15 cellular contexts compared by ENCODE assay signal in the genomic region with DNA sequence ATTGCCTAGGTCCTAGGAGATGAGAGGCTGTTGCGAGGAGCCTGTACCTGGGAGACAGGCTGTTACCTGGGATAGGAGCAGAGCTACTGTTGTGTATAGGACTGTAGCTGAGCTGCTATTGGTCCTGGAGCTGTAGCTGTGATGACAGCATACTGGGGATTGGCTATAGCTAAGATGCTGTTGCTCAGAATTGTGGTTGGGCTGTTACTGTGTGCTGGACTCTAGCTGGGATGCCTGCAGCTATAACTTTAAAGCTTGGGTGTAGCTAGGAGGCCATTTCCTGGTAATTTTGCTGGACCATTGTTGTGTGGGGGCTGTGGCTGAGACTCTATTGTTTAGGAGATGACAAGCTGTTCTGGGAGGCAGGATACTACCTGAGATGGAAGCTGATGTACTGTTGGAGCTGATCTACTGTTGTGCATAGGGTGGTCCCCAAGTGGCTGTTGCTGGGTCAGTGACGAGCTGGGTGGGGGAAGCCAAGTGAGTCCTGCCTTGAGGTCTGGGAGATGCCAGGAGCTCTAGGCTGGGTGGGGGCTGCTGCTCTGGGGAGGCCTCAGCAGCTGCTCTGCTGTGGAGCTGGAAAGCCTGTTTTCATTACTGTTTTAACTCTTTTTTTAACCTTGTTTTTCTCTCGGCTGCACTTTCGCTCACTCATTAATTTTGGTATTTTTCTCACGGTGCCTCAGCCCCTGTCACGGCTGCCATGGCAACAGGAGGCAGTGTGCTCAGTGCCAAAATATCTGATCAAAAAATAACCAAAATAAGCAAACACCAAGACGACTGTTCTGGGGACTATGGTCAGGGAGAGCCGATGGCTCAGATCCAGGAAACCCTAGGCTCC. TPM values are rescaled to one million over a fixed set of nuclear protein-coding genes. Genes with fewer than 3 reads are reported as not detected.
DNase-seq lines count a peak whose midpoint lies in the region; ATAC-seq and TF ChIP-seq lines count a peak whose summit lies in the region.
"Had no signal": no experiment of that assay in that cellular context is flagged by ENCODE, and none has a peak within 500 bp of the region (broad histone marks: within the 10 kb centered on the region; RNA-seq: fewer than 3 reads in every experiment).

No MANE protein-coding gene starts in this region.

- DNase-seq in NCI-H2227 (lab: John Stamatoyannopoulos, UW; ENCODE audit: unreplicated experiment): peak; percentile 38
- no peak for DNase-seq in NCI-H2227 treated with DMSO at 0.1 percent for 48 hours (lab: John Stamatoyannopoulos, UW)
- no peak for DNase-seq in lower lobe of right lung
- DNase-seq in transverse colon: no peak
- DNase-seq in NCI-H524 treated with DMSO at 0.1 percent for 48 hours (lab: John Stamatoyannopoulos, UW): no peak
- no peak for DNase-seq in OCI-M2 (lab: John Stamatoyannopoulos, UW; ENCODE audit: unreplicated experiment)
- DNase-seq: activated naive CD8-positive, alpha-beta T cell treated with anti-CD3 and anti-CD28 coated beads, Interleukin-2, amount 10 ng/mL, durations not matched to agents 7 days and 5 days; EL; immature natural killer cell; Kasumi-1; NCI-H345; pancreas; thyroid gland had no signal

- no peak overlapping the region for H3K4me3 ChIP-seq in lower lobe of right lung
- no peak overlapping the region for H3K4me3 ChIP-seq in transverse colon
- H3K4me3 ChIP-seq: pancreas, thyroid gland had no signal

- H3K27me3 ChIP-seq in lower lobe of right lung (ENCODE audit: low read depth) (peaks cover 60% of the 10 kb centered on the region), transverse colon (peaks cover 48% of the 10 kb centered on the region)
- H3K27me3 ChIP-seq: thyroid gland had no signal

- H3K4me1 ChIP-seq in lower lobe of right lung (peaks cover 53% of the 10 kb centered on the region), transverse colon (peaks cover 6 to 36% (median 16%) of the 10 kb centered on the region in 4 donors)
- H3K4me1 ChIP-seq: pancreas had no signal

- H3K27ac ChIP-seq in cingulate gyrus (ENCODE audit: low read depth, low read length) (peak overlapping the region; percentile 99), lower lobe of right lung (peak overlapping the region; percentile 61), transverse colon (peak overlapping the region; percentile 11 to 51 (median 22))
- H3K27ac ChIP-seq: pancreas, thyroid gland had no signal

- H3K9me3 ChIP-seq in lower lobe of right lung (no peaks in the 10 kb centered on the region), transverse colon (no peaks in the 10 kb centered on the region)
- H3K9me3 ChIP-seq: pancreas, thyroid gland had no signal

- TF ChIP-seq POLR2A in transverse colon (IDR thresholded peaks at IDR 0.05): no peak

- TF ChIP-seq CTCF in lower lobe of right lung (IDR thresholded peaks at IDR 0.05): no peak
- TF ChIP-seq CTCF in transverse colon (IDR thresholded peaks at IDR 0.05): no peak

- ATAC-seq in lower lobe of right lung (no peak), HG02763 (IDR thresholded peaks at IDR 0.05; ENCODE audit: unreplicated experiment) (no peak)
- ATAC-seq: pancreas had no signal

- H3K36me3 ChIP-seq in lower lobe of right lung: no peaks in the 10 kb centered on the region
- H3K36me3 ChIP-seq in transverse colon: no peaks in the 10 kb centered on the region
- H3K36me3 ChIP-seq: pancreas, thyroid gland had no signal

- in situ Hi-C loops in transverse colon (cut with MboI; ENCODE audit: low pct_ligation_motif_present in 1 of 4, low pct_unique_long_range_greater_than_20kb in 1 of 4, low sequenced_read_pairs in 3 of 4): loop anchor here (5.0 to 10.0 kb wide), 5 partner anchors 74 to 179 kb away; a partner anchor contains a TSS

- TF ChIP-seq EP300 in transverse colon (IDR thresholded peaks at IDR 0.05; ENCODE audit: low read depth): no peak

- 48 to 59% methylated on average over 7 to 8 of the region's 8 CpGs for WGBS in transverse colon (ENCODE audit: low coverage in 1 of 2), 2 donors

- intact Hi-C loops in lower lobe of right lung (cut with DNase I): no loop called here
- intact Hi-C loops in transverse colon (cut with DNase I; ENCODE audit: low total_unique reads): no loop called here

RNA-seq across cellular contexts. Expression of a gene that starts 3.0 kb away (rescaled TPM):
- total RNA-seq in lower lobe of right lung: 55.7 TPM
- 100 to 1,000 TPM in 3 of 4 donors, 10 to 100 TPM in 1; 92.5 to 217 (median 164) TPM for total RNA-seq in transverse colon
- total RNA-seq: activated naive CD8-positive, alpha-beta T cell treated with anti-CD3 and anti-CD28 coated beads, Interleukin-2, amount 10 ng/mL, durations not matched to agents 7 days and 5 days had no signal

RNA-seq across cellular contexts. Expression of a gene that starts 42.5 kb away (rescaled TPM):
- total RNA-seq in lower lobe of right lung (75.0 TPM), transverse colon (100 to 1,000 TPM in 3 of 4 donors, 10 to 100 TPM in 1; 92.6 to 270 (median 126) TPM)

Comparison
In these comparisons a context has a peak if more than half of its experiments do, and no peak if none do; other contexts are left out.
1. H3K27ac ChIP-seq: peak in every context shown above with its lines; median percentile 99 in cingulate gyrus; 61 in lower lobe of right lung; 22 in transverse colon.